Comparison of ENCODE assay signal across 12 cellular contexts in the genomic region with DNA sequence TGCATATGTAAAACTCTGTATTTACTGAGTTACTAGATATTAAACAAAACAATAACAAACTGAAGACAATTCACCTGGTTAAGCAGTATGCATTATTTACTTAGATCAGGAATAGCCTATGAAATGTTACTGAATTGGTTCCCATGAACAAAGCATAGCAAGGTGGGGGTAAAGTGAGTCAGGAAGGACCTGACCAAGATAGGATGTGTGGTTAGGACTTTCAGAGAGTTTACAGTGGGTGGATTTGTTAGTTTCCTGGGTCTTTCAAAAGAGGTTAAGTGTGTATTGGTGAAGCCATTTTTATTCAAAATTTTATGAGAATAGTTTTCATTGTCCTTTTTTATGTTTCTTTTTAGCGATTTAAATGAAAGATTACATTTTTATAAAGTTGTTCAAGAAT.
"Had no signal": no experiment of that assay in that cellular context is flagged by ENCODE, and none has a peak within 500 bp of the region (broad histone marks: within the 10 kb centered on the region; RNA-seq: fewer than 3 reads in every experiment).

No MANE protein-coding gene starts in this region.

- H3K4me1 Mint-ChIP-seq: mesothelial cell of epicardium had no signal

- H3K27ac ChIP-seq: lower lobe of right lung, ovary, testis had no signal

- ATAC-seq: esophagus mucosa, left cardiac atrium, lower lobe of right lung had no signal

- H3K36me3 ChIP-seq: ovary had no signal

- H3K9me3 Mint-ChIP-seq: activated T-cell treated with anti-CD3 and anti-CD28 coated beads, Interleukin-2, amount 50 U/mL, for 24 hours; mesothelial cell of epicardium; neural crest cell; stimulated activated naive CD8-positive, alpha-beta T cell treated with anti-CD3 and anti-CD28 coated beads, Interleukin-15, Interleukin-2, amounts not matched to agents 100 ng/mL and 50 ng/mL, for 24 hours had no signal

- H3K4me3 ChIP-seq: lower lobe of right lung, ovary, testis had no signal

- DNase-seq: activated T-cell treated with anti-CD3 and anti-CD28 coated beads, Interleukin-2, amount 50 U/mL, for 24 hours; amygdala; dermis blood vessel endothelial cell; left cardiac atrium; lower lobe of right lung; ovary; stimulated activated CD4-positive, alpha-beta T cell treated with anti-CD3 and anti-CD28 coated beads, Interleukin-2, amount 100 ng/mL, for 48 hours; testis had no signal

- H3K4me3 Mint-ChIP-seq: activated T-cell treated with anti-CD3 and anti-CD28 coated beads, Interleukin-2, amount 50 U/mL, for 24 hours; mesothelial cell of epicardium; neural crest cell; stimulated activated naive CD8-positive, alpha-beta T cell treated with anti-CD3 and anti-CD28 coated beads, Interleukin-15, Interleukin-2, amounts not matched to agents 100 ng/mL and 50 ng/mL, for 24 hours had no signal

- H3K9me3 ChIP-seq: lower lobe of right lung, ovary, testis had no signal

- H3K4me1 ChIP-seq: testis had no signal

- H3K27me3 ChIP-seq: ovary, testis had no signal

- H3K27me3 Mint-ChIP-seq: activated T-cell treated with anti-CD3 and anti-CD28 coated beads, Interleukin-2, amount 50 U/mL, for 24 hours; stimulated activated naive CD8-positive, alpha-beta T cell treated with anti-CD3 and anti-CD28 coated beads, Interleukin-15, Interleukin-2, amounts not matched to agents 100 ng/mL and 50 ng/mL, for 24 hours had no signal

- H3K27ac Mint-ChIP-seq: activated T-cell treated with anti-CD3 and anti-CD28 coated beads, Interleukin-2, amount 50 U/mL, for 24 hours; mesothelial cell of epicardium; stimulated activated naive CD8-positive, alpha-beta T cell treated with anti-CD3 and anti-CD28 coated beads, Interleukin-15, Interleukin-2, amounts not matched to agents 100 ng/mL and 50 ng/mL, for 24 hours had no signal
